Comparison of ENCODE assay signal across 9 cellular contexts in the genomic region with DNA sequence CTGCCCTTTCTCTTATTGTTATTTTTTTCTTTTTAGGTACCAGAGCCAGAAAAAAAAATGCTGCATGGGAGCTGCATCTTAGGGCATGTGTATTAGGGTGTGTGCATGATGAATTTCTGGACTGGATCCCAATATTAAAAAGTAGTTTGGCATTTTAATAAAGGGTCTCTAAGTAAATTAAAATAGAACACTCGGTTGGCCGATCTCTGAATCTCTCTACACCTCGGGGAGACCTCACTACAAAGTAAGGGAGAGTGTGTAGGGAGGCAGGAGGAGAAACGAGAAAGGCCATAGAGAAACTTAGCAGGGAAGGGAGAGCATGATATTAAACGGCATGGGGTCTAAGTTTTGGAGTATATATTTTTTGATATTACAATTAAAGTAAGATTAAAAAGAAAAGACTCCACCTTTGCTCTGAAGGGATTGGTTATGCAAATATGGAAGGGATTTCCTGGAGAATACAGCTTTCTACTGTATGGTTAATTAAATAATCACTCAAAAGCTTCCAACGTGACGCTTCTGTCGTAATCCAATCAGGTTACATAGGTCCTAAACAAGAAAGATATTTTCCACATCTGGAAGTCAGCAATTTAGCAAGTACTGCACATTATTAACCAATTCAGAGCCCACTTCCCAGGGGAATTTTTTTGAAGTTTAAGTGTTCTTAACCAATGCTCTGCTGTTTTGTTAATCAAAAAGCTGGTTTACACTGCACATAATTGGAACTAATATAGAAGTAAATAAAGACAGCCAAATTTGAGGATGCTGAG. TPM values are rescaled to one million over a fixed set of nuclear protein-coding genes. Genes with fewer than 3 reads are reported as not detected.
DNase-seq lines count a peak whose midpoint lies in the region; ATAC-seq and TF ChIP-seq lines count a peak whose summit lies in the region.
"Had no signal": no experiment of that assay in that cellular context is flagged by ENCODE, and none has a peak within 500 bp of the region (broad histone marks: within the 10 kb centered on the region; RNA-seq: fewer than 3 reads in every experiment).

No MANE protein-coding gene starts in this region.

- no peaks in the 10 kb centered on the region for H3K9me3 Mint-ChIP-seq in stimulated activated naive CD8-positive, alpha-beta T cell treated with anti-CD3 and anti-CD28 coated beads, Interleukin-15, Interleukin-2, amounts not matched to agents 100 ng/mL and 50 ng/mL, for 24 hours

- peaks cover 28% of the 10 kb centered on the region for H3K4me1 Mint-ChIP-seq in stimulated activated naive CD8-positive, alpha-beta T cell treated with anti-CD3 and anti-CD28 coated beads, Interleukin-15, Interleukin-2, amounts not matched to agents 100 ng/mL and 50 ng/mL, for 24 hours (ENCODE audit: low read depth)

- peaks cover 30 to 51% of the 10 kb centered on the region in 2 donors for H3K27me3 ChIP-seq in duodenal mucosa (ENCODE audit: control insufficient read depth in 1 of 2, insufficient read depth in 2 of 2, low read length in 2 of 2)
- H3K27me3 ChIP-seq in mucosa of rectum (ENCODE audit: control insufficient read depth in 2 of 2, insufficient read depth in 2 of 2, low read length in 2 of 2), result peaks cover 16 to 34% of the 10 kb centered on the region in 2 donors
- no peaks in the 10 kb centered on the region for H3K27me3 ChIP-seq in aorta (ENCODE audit: control insufficient read depth in 1 of 2, insufficient read depth in 2 of 2, low read length in 1 of 2)

- H3K4me3 Mint-ChIP-seq in stimulated activated naive CD8-positive, alpha-beta T cell treated with anti-CD3 and anti-CD28 coated beads, Interleukin-15, Interleukin-2, amounts not matched to agents 100 ng/mL and 50 ng/mL, for 24 hours, result peak overlapping the region; percentile 20

- ATAC-seq in stimulated activated naive CD8-positive, alpha-beta T cell treated with anti-CD3 and anti-CD28 coated beads, Interleukin-15, Interleukin-2, amounts not matched to agents 100 U/mL and 50 U/mL, for 24 hours, result no peak
- ATAC-seq in aorta (ENCODE audit: low FRiP score) (no peak), GM18505 (IDR thresholded peaks at IDR 0.05; ENCODE audit: unreplicated experiment) (no peak)

- H3K4me3 ChIP-seq in duodenal mucosa (ENCODE audit: low read depth in 1 of 2, low read length in 2 of 2), result peak overlapping the region in 1 of 2 donors; percentile 30
- peak overlapping the region; percentile 19 to 27 for H3K4me3 ChIP-seq in mucosa of rectum (ENCODE audit: low read length in 2 of 2)
- H3K4me3 ChIP-seq in aorta (ENCODE audit: low read length in 2 of 2), result peak overlapping the region; percentile 100

- H3K4me1 ChIP-seq in duodenal mucosa (ENCODE audit: control insufficient read depth in 1 of 2, insufficient read depth in 2 of 2, low read length in 2 of 2), result peaks cover 0 to 2% of the 10 kb centered on the region in 2 donors
- peaks cover 0 to 3% of the 10 kb centered on the region in 2 donors for H3K4me1 ChIP-seq in mucosa of rectum (ENCODE audit: control insufficient read depth in 2 of 2, insufficient read depth in 2 of 2, low read length in 2 of 2)
- H3K4me1 ChIP-seq in aorta (ENCODE audit: control insufficient read depth in 1 of 2, insufficient read depth in 2 of 2, low read length in 2 of 2), result no peaks in the 10 kb centered on the region

- no peaks in the 10 kb centered on the region for H3K9me3 ChIP-seq in duodenal mucosa (ENCODE audit: control insufficient read depth in 1 of 2, low read length in 2 of 2)
- no peaks in the 10 kb centered on the region for H3K9me3 ChIP-seq in mucosa of rectum (ENCODE audit: control insufficient read depth in 2 of 2, low read length in 2 of 2)
- no peaks in the 10 kb centered on the region for H3K9me3 ChIP-seq in aorta (ENCODE audit: control insufficient read depth, low read length)

- WGBS in aorta, 2 donors, result 1 to 4% methylated on average over 8 of the region's 8 CpGs

- intact Hi-C loops in aorta (cut with DNase I), result loop anchor here (2.0 to 10.0 kb wide), 7 partner anchors 76 to 1234 kb away; a partner anchor contains a TSS

- no peak for TF ChIP-seq POLR2A in GM18505 (IDR thresholded peaks at IDR 0.05; ENCODE audit: borderline replicate concordance, extremely low read depth, insufficient read depth, insufficient read length)

- no peak overlapping the region for H3K27ac Mint-ChIP-seq in stimulated activated naive CD8-positive, alpha-beta T cell treated with anti-CD3 and anti-CD28 coated beads, Interleukin-15, Interleukin-2, amounts not matched to agents 100 ng/mL and 50 ng/mL, for 24 hours

- H3K9ac ChIP-seq in duodenal mucosa (ENCODE audit: low read depth in 1 of 2, low read length in 2 of 2), result no peak overlapping the region
- H3K9ac ChIP-seq in mucosa of rectum (ENCODE audit: low read depth in 1 of 2, low read length in 2 of 2), result peak overlapping the region in 1 of 2 donors; percentile 39

- no peaks in the 10 kb centered on the region for H3K36me3 ChIP-seq in duodenal mucosa (ENCODE audit: control insufficient read depth in 1 of 2, insufficient read depth in 2 of 2, low read length in 2 of 2)
- no peaks in the 10 kb centered on the region for H3K36me3 ChIP-seq in mucosa of rectum (ENCODE audit: control insufficient read depth in 2 of 2, insufficient read depth in 2 of 2, low read length in 2 of 2)
- no peaks in the 10 kb centered on the region for H3K36me3 ChIP-seq in aorta (ENCODE audit: control insufficient read depth in 1 of 2, insufficient read depth in 2 of 2, low read length in 1 of 2)

- DNase-seq in stimulated activated naive CD8-positive, alpha-beta T cell treated with anti-CD3 and anti-CD28 coated beads, Interleukin-15, Interleukin-2, amounts not matched to agents 100 U/mL and 50 U/mL, for 24 hours, result no peak
- DNase-seq in aorta, result no peak
- DNase-seq in SKM-1 (lab: John Stamatoyannopoulos, UW; ENCODE audit: unreplicated experiment), result no peak
- DNase-seq in NCI-H1417 treated with DMSO at 0.1 percent for 48 hours (lab: John Stamatoyannopoulos, UW), result no peak
- DNase-seq: NCI-H1930 had no signal

- H3K27ac ChIP-seq in duodenal mucosa (ENCODE audit: low read depth, low read length) (peak overlapping the region; percentile 38), mucosa of rectum (ENCODE audit: low read depth in 2 of 2, low read length in 2 of 2) (peak overlapping the region; percentile 61 to 63), aorta (ENCODE audit: low read depth in 1 of 2, low read length in 2 of 2) (peak overlapping the region; percentile 33 to 69)

- peaks cover 42% of the 10 kb centered on the region for H3K27me3 Mint-ChIP-seq in stimulated activated naive CD8-positive, alpha-beta T cell treated with anti-CD3 and anti-CD28 coated beads, Interleukin-15, Interleukin-2, amounts not matched to agents 100 ng/mL and 50 ng/mL, for 24 hours

- peaks cover 4% of the 10 kb centered on the region for H3K36me3 Mint-ChIP-seq in stimulated activated naive CD8-positive, alpha-beta T cell treated with anti-CD3 and anti-CD28 coated beads, Interleukin-15, Interleukin-2, amounts not matched to agents 100 ng/mL and 50 ng/mL, for 24 hours (ENCODE audit: low read depth)

RNA-seq across cellular contexts. Expression of a gene that starts 1.0 kb away (rescaled TPM):
- 100 to 1,000 TPM; 174 to 301 TPM for total RNA-seq in aorta
- 10 to 100 TPM; 38.7 to 67.6 TPM for polyA plus RNA-seq in aorta
